13 cellular contexts compared by ENCODE assay signal in the genomic region with DNA sequence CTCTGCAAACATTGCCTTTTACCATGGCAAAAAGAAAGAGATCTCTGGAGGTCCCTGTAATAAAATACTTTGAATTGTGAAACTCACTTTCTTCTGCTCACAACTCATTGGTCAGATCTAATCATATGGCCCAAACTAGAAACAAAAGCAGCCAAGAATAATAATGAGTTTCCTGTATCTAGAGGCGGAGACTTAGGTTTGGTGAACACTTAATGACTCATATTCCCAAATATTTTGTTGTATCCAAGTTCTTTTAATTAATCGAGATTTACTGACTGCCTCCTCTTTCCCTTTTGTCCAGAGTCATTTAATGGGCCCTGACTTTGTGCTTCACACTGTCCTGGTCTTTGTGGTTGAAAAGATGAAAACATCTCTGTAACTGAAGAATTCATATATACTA.
DNase-seq lines count a peak whose midpoint lies in the region; ATAC-seq, FAIRE-seq and TF ChIP-seq lines count a peak whose summit lies in the region.
"Had no signal": no experiment of that assay in that cellular context is flagged by ENCODE, and none has a peak within 500 bp of the region (broad histone marks: within the 10 kb centered on the region; RNA-seq: fewer than 3 reads in every experiment).

No MANE protein-coding gene starts in this region.

- H3K4me3 ChIP-seq in bronchial epithelial cell (ENCODE audit: low read depth, low read length) (no peak overlapping the region), left lung (no peak overlapping the region), mucosa of descending colon (no peak overlapping the region)
- H3K4me3 ChIP-seq: pancreas had no signal

- intact Hi-C loops in left lung (cut with DNase I): no loop called here
- intact Hi-C loops in mucosa of descending colon (cut with DNase I, micrococcal nuclease): no loop called here

- ATAC-seq in left lung (peak; percentile 57), mucosa of descending colon (no peak), HG02884 (IDR thresholded peaks at IDR 0.05; ENCODE audit: unreplicated experiment) (no peak)
- ATAC-seq: CD8-positive, alpha-beta T cell had no signal

- FAIRE-seq in bronchial epithelial cell (lab: Jason Lieb, UNC): no peak
- FAIRE-seq: pancreas had no signal

- H3K9me3 ChIP-seq in left lung (no peaks in the 10 kb centered on the region), mucosa of descending colon (no peaks in the 10 kb centered on the region)
- H3K9me3 ChIP-seq: pancreas had no signal

- TF ChIP-seq CTCF in bronchial epithelial cell (IDR thresholded peaks at IDR 0.05; ENCODE audit: insufficient read depth, low read length, severe bottlenecking) (no peak), left lung (IDR thresholded peaks at IDR 0.05) (no peak), mucosa of descending colon (IDR thresholded peaks at IDR 0.05) (no peak)

- DNase-seq in AG08396 (ENCODE audit: low spot score) (peak; percentile 59), LHCN-M2 (ENCODE audit: low read depth) (peak; percentile 96), bronchial epithelial cell (ENCODE audit: low read depth) (peak; percentile 67), left lung (no peak), mucosa of descending colon (no peak), NCI-H2227 treated with DMSO at 0.1 percent for 48 hours (lab: John Stamatoyannopoulos, UW) (no peak)
- DNase-seq in stimulated activated naive CD4-positive, alpha-beta T cell (lab: John Stamatoyannopoulos, UW): no peak
- DNase-seq: activated CD8-positive, alpha-beta memory T cell treated with anti-CD3 and anti-CD28 coated beads, Interleukin-2, amount 50 U/mL, for 48 hours; CD8-positive, alpha-beta T cell; KBM-7; NCI-H446; pancreas had no signal

- H3K4me1 ChIP-seq in left lung (no peaks in the 10 kb centered on the region), mucosa of descending colon (ENCODE audit: low read depth) (no peaks in the 10 kb centered on the region)
- H3K4me1 ChIP-seq: pancreas had no signal

- H3K27me3 ChIP-seq in bronchial epithelial cell (ENCODE audit: control insufficient read depth, insufficient read depth, low read length): no peaks in the 10 kb centered on the region
- no peaks in the 10 kb centered on the region for H3K27me3 ChIP-seq in left lung
- H3K27me3 ChIP-seq: pancreas had no signal

- H3K27ac ChIP-seq in left lung: peak overlapping the region in 1 of 2 donors; percentile 31
- H3K27ac ChIP-seq: pancreas had no signal

- H3K36me3 ChIP-seq in bronchial epithelial cell (ENCODE audit: control insufficient read depth, insufficient read depth, low read length): no peaks in the 10 kb centered on the region
- no peaks in the 10 kb centered on the region for H3K36me3 ChIP-seq in left lung
- no peaks in the 10 kb centered on the region for H3K36me3 ChIP-seq in mucosa of descending colon (ENCODE audit: low read depth)
- H3K36me3 ChIP-seq: pancreas had no signal

Comparison
In these comparisons a context has a peak if more than half of its experiments do, and no peak if none do; other contexts are left out.
1. DNase-seq: peak in AG08396 (single experiment), LHCN-M2 (single experiment) and bronchial epithelial cell (single experiment); none in left lung (0 of 2), stimulated activated naive CD4-positive, alpha-beta T cell (0 of 6), mucosa of descending colon (0 of 3) and NCI-H2227 treated with DMSO at 0.1 percent for 48 hours (single experiment).